8 cellular contexts compared by ENCODE assay signal in genomic region chr4:88706574-88706973, GRCh38. TPM values are rescaled to one million over a fixed set of nuclear protein-coding genes. Genes with fewer than 3 reads are reported as not detected.
DNase-seq lines count a peak whose midpoint lies in the region; ATAC-seq and TF ChIP-seq lines count a peak whose summit lies in the region.

No MANE protein-coding gene starts in this region.

- H3K27ac ChIP-seq in foreskin keratinocyte: no peak overlapping the region
- peak overlapping the region; percentile 68 for H3K27ac ChIP-seq in psoas muscle

- ATAC-seq in foreskin keratinocyte (no peak), psoas muscle (peak; percentile 92 to 98 (median 96)), GM18517 (IDR thresholded peaks at IDR 0.05; ENCODE audit: unreplicated experiment) (no peak), HG03175 (IDR thresholded peaks at IDR 0.05; ENCODE audit: unreplicated experiment) (no peak)
- no peak for ATAC-seq in effector memory CD8-positive, alpha-beta T cell (replicated peaks)

- no peak overlapping the region for H3K27ac Mint-ChIP-seq in effector memory CD8-positive, alpha-beta T cell

- peak; percentile 58 for DNase-seq in HT-29 (ENCODE audit: low spot score)
- peak; percentile 39 for DNase-seq in RPMI7951 (ENCODE audit: low read depth)
- no peak for DNase-seq in foreskin keratinocyte
- DNase-seq in psoas muscle: peak; percentile 36 to 72
- DNase-seq in stimulated activated CD4-positive, alpha-beta T cell treated with anti-CD3 and anti-CD28 coated beads, Interleukin-1b, Interleukin-23, amount 100 ng/mL, for 48 hours: no peak
- DNase-seq in effector memory CD8-positive, alpha-beta T cell: no peak

- TF ChIP-seq CTCF in foreskin keratinocyte (conservative IDR thresholded peaks at IDR 0.05) (peak; percentile 53), psoas muscle (IDR thresholded peaks at IDR 0.05) (peak; percentile 66)

- H3K4me1 ChIP-seq in foreskin keratinocyte: no peaks in the 10 kb centered on the region
- H3K4me1 ChIP-seq in psoas muscle: peaks cover 4% of the 10 kb centered on the region

- H3K36me3 ChIP-seq in psoas muscle (ENCODE audit: insufficient read depth in 1 of 2, low read depth in 1 of 2): peaks cover 9 to 49% of the 10 kb centered on the region in 2 donors

- WGBS in psoas muscle, 3 donors: 16 to 27% (median 21%) methylated on average over 9 of the region's 9 CpGs

- H3K27me3 ChIP-seq in foreskin keratinocyte (no peaks in the 10 kb centered on the region), psoas muscle (ENCODE audit: insufficient read depth in 3 of 3, low read length in 2 of 3) (no peaks in the 10 kb centered on the region)

- H3K9me3 Mint-ChIP-seq in effector memory CD8-positive, alpha-beta T cell: no peaks in the 10 kb centered on the region

- H3K4me3 Mint-ChIP-seq in effector memory CD8-positive, alpha-beta T cell: no peak overlapping the region

- H3K4me1 Mint-ChIP-seq in effector memory CD8-positive, alpha-beta T cell (ENCODE audit: low read depth in 2 of 2): no peaks in the 10 kb centered on the region

- no peak overlapping the region for H3K4me3 ChIP-seq in psoas muscle

- intact Hi-C loops in psoas muscle (cut with DNase I): loop anchor here (1.0 to 10.0 kb wide), 5 partner anchors 84 to 398 kb away; no protein-coding TSS in a partner anchor

- H3K9me3 ChIP-seq in psoas muscle: no peaks in the 10 kb centered on the region

- peaks cover 32% of the 10 kb centered on the region for H3K36me3 Mint-ChIP-seq in effector memory CD8-positive, alpha-beta T cell (ENCODE audit: insufficient read depth)

- H3K27me3 Mint-ChIP-seq in effector memory CD8-positive, alpha-beta T cell: no peaks in the 10 kb centered on the region

RNA-seq across cellular contexts. Expression of gene NAP1L5, which starts 8.9 kb away (rescaled TPM):
- total RNA-seq in HT-29 (2014; rRNA removed; shearing (Covaris generic)): 1.8 and 2.0 TPM in 2 replicates
- 8.6 and 12.4 TPM in 2 replicates for total RNA-seq in RPMI7951 (2014; rRNA removed; shearing (Covaris generic))
- 0.88 and 1.3 TPM in 2 replicates for total RNA-seq in foreskin keratinocyte
- polyA plus RNA-seq in foreskin keratinocyte: 0.49 and 1.0 TPM in 2 replicates
- total RNA-seq in psoas muscle: 1 to 10 TPM; 2.8 to 4.0 (median 3.8) TPM
- 1 to 10 TPM; 1.2 to 3.3 (median 1.3) TPM for polyA plus RNA-seq in psoas muscle

Comparison
In these comparisons a context has a peak if more than half of its experiments do, and no peak if none do; other contexts are left out.
1. DNase-seq: peak in HT-29 (single experiment), RPMI7951 (single experiment) and psoas muscle (2 of 2); none in foreskin keratinocyte (0 of 2), stimulated activated CD4-positive, alpha-beta T cell treated with anti-CD3 and anti-CD28 coated beads, Interleukin-1b, Interleukin-23, amount 100 ng/mL, for 48 hours (single experiment) and effector memory CD8-positive, alpha-beta T cell (0 of 3).
2. ATAC-seq: peak in psoas muscle (4 of 4); none in foreskin keratinocyte (single experiment), effector memory CD8-positive, alpha-beta T cell (single experiment), GM18517 (single experiment) and HG03175 (single experiment).